8 cellular contexts compared by ENCODE assay signal in genomic region chr1:161605762-161606540, GRCh38. TPM values are rescaled to one million over a fixed set of nuclear protein-coding genes. Genes with fewer than 3 reads are reported as not detected.
DNase-seq lines count a peak whose midpoint lies in the region; ATAC-seq and TF ChIP-seq lines count a peak whose summit lies in the region.
"Not testable (repeated sequence)": the region's sequence is repeated elsewhere in the genome, so short reads cannot be mapped to it uniquely, and the experiment has no call there.

No MANE protein-coding gene starts in this region.

- H3K4me3 Mint-ChIP-seq in H9; natural killer cell treated with Interleukin-12 subunit alpha and Interleukin-12 subunit beta and Interleukin-15 and Interleukin-18, amount 100 ng/mL, for 72 hours: not testable (repeated sequence)

- H2BK15ac ChIP-seq in H9 (ENCODE audit: low read depth, low read length) = not testable (repeated sequence)

- H4K20me1 ChIP-seq in H9 (ENCODE audit: control insufficient read depth, insufficient read depth, insufficient read length); fibroblast of lung (ENCODE audit: control insufficient read depth, extremely low read depth, insufficient read depth, low read length): not testable (repeated sequence)

- not testable (repeated sequence) for H3T11ph ChIP-seq in H9 (ENCODE audit: low read length)

- not testable (repeated sequence) for H4K5ac ChIP-seq in H9 (ENCODE audit: insufficient read length, low read depth, low read length)

- H4K91ac ChIP-seq in H9 (ENCODE audit: insufficient read length, low read depth, low read length) = not testable (repeated sequence)

- not testable (repeated sequence) for H2BK5ac ChIP-seq in H9 (ENCODE audit: insufficient read length, low read length)

- H3K9ac ChIP-seq in H9 (ENCODE audit: extremely low read depth, insufficient read length, low read length); fibroblast of lung (ENCODE audit: insufficient read depth, low read length): not testable (repeated sequence)

- H3K27ac ChIP-seq in H9 (ENCODE audit: insufficient read length, low read depth, low read length); fibroblast of lung (ENCODE audit: insufficient read depth, low read length); stomach: not testable (repeated sequence)

- not testable (repeated sequence) for TF ChIP-seq POLR2A in stomach (IDR thresholded peaks at IDR 0.05)

- not testable (repeated sequence) for H3K18ac ChIP-seq in H9 (ENCODE audit: insufficient read length, low read depth, low read length)

- H3K79me2 ChIP-seq in H9 (ENCODE audit: insufficient read depth, low read length); fibroblast of lung (ENCODE audit: control insufficient read depth, insufficient read depth, low read length): not testable (repeated sequence)

- peaks cover 15% of the 10 kb centered on the region for H3K27me3 Mint-ChIP-seq in H9 (ENCODE audit: low read depth)
- not testable (repeated sequence) for H3K27me3 Mint-ChIP-seq in natural killer cell treated with Interleukin-12 subunit alpha and Interleukin-12 subunit beta and Interleukin-15 and Interleukin-18, amount 100 ng/mL, for 72 hours

- H2BK20ac ChIP-seq in H9 (ENCODE audit: low read depth, low read length, poor library complexity, severe bottlenecking) = not testable (repeated sequence)

- WGBS in H9 (ENCODE audit: extremely low coverage, insufficient read length, low lambda C conversion rate) = no CpG with 5 or more reads among the region's 78 CpGs
- WGBS in stomach, 5 donors = 15 to 27% (median 25%) methylated on average over 6 to 55 of the region's 78 CpGs

- not testable (repeated sequence) for H2AFZ ChIP-seq in H9 (ENCODE audit: low read length); fibroblast of lung (ENCODE audit: low read length)

- H3K79me1 ChIP-seq in H9 (ENCODE audit: insufficient read depth, low read depth, low read length, poor library complexity, severe bottlenecking) = not testable (repeated sequence)

- H3K4me1 ChIP-seq in H9 (ENCODE audit: insufficient read depth, low read length); fibroblast of lung (ENCODE audit: control insufficient read depth, extremely low read depth, insufficient read depth, low read length); stomach: not testable (repeated sequence)

- not testable (repeated sequence) for H3K4me1 Mint-ChIP-seq in H9; natural killer cell treated with Interleukin-12 subunit alpha and Interleukin-12 subunit beta and Interleukin-15 and Interleukin-18, amount 100 ng/mL, for 72 hours (ENCODE audit: low read depth in 2 of 2)

- H3K23ac ChIP-seq in H9 (ENCODE audit: insufficient read length, low read depth, low read length) = not testable (repeated sequence)

- H3K56ac ChIP-seq in H9 (ENCODE audit: insufficient read length, low read depth, low read length) = not testable (repeated sequence)

- H3K36me3 Mint-ChIP-seq in H9 (ENCODE audit: insufficient read depth in 1 of 3, low read depth in 3 of 3); natural killer cell treated with Interleukin-12 subunit alpha and Interleukin-12 subunit beta and Interleukin-15 and Interleukin-18, amount 100 ng/mL, for 72 hours: not testable (repeated sequence)

- not testable (repeated sequence) for H3K9me3 ChIP-seq in H9 (ENCODE audit: control insufficient read depth, low read depth, low read length); fibroblast of lung (ENCODE audit: control insufficient read depth, insufficient read depth, low read depth, low read length); stomach

- H2BK12ac ChIP-seq in H9 (ENCODE audit: insufficient read length, low read depth, low read length) = not testable (repeated sequence)

- DNase-seq in AG09319 (ENCODE audit: extremely low read depth, low read depth) (peak; percentile 3), H9 (peak; percentile 32), astrocyte of the spinal cord (ENCODE audit: low read depth, low spot score) (peak; percentile 49), fibroblast of lung (ENCODE audit: low read depth in 2 of 2) (peak; percentile 48 to 62), iPS-NIHi11 (ENCODE audit: low spot score) (peak; percentile 38), stomach (peak; percentile 51)
- DNase-seq in activated CD4-positive, alpha-beta T cell treated with anti-CD3 and anti-CD28 coated beads for 48 hours = peak; percentile 37
- not testable (repeated sequence) for DNase-seq in natural killer cell treated with Interleukin-12 subunit alpha and Interleukin-12 subunit beta and Interleukin-15 and Interleukin-18, amount 100 ng/mL, for 72 hours (ENCODE audit: low spot score)

- not testable (repeated sequence) for TF ChIP-seq CTCF in AG09319 (IDR thresholded peaks at IDR 0.05; ENCODE audit: low read depth, low read length); H9 (conservative IDR thresholded peaks at IDR 0.05); astrocyte of the spinal cord (IDR thresholded peaks at IDR 0.05; ENCODE audit: low read depth, low read length); fibroblast of lung (conservative IDR thresholded peaks at IDR 0.05 in 1 of 2, IDR thresholded peaks at IDR 0.05 in 1 of 2; ENCODE audit: low read depth in 1 of 2, low read length in 2 of 2); stomach (IDR thresholded peaks at IDR 0.05)

- H3K36me3 ChIP-seq in fibroblast of lung (ENCODE audit: control insufficient read depth, insufficient read depth, low read length); stomach: not testable (repeated sequence)

- H3K9me3 Mint-ChIP-seq in H9; natural killer cell treated with Interleukin-12 subunit alpha and Interleukin-12 subunit beta and Interleukin-15 and Interleukin-18, amount 100 ng/mL, for 72 hours: not testable (repeated sequence)

- H3K27me3 ChIP-seq in H9 (ENCODE audit: insufficient read depth, low read length); fibroblast of lung (ENCODE audit: control insufficient read depth, insufficient read depth, low read length): not testable (repeated sequence)
- peaks cover 0 to 25% (median 0%) of the 10 kb centered on the region in 3 donors for H3K27me3 ChIP-seq in stomach

- in situ Hi-C loops in astrocyte of the spinal cord (cut with HindIII; ENCODE audit: low sequenced_read_pairs) = not testable (repeated sequence)

- H4K8ac ChIP-seq in H9 (replicated peaks; ENCODE audit: insufficient read length, low read depth, low read length) = not testable (repeated sequence)

- H3K4me2 ChIP-seq in H9 (ENCODE audit: insufficient read depth, insufficient read length, low read length) = not testable (repeated sequence)
- peak overlapping the region; percentile 13 for H3K4me2 ChIP-seq in fibroblast of lung (ENCODE audit: extremely low read depth, insufficient read depth, low read length)

- ATAC-seq in natural killer cell treated with Interleukin-12 subunit alpha and Interleukin-12 subunit beta and Interleukin-15 and Interleukin-18, amount 100 ng/mL, for 72 hours = peak; percentile 53 to 74

- not testable (repeated sequence) for H3K27ac Mint-ChIP-seq in H9; natural killer cell treated with Interleukin-12 subunit alpha and Interleukin-12 subunit beta and Interleukin-15 and Interleukin-18, amount 100 ng/mL, for 72 hours

- not testable (repeated sequence) for H3K14ac ChIP-seq in H9 (ENCODE audit: insufficient read depth, low read length)

- H2AK5ac ChIP-seq in H9 (ENCODE audit: insufficient read length, low read length) = not testable (repeated sequence)

- H2BK120ac ChIP-seq in H9 (ENCODE audit: low read depth, low read length, poor library complexity, severe bottlenecking) = not testable (repeated sequence)

- intact Hi-C loops in stomach (cut with DNase I; ENCODE audit: low total_unique reads) = not testable (repeated sequence)

- H3K4me3 ChIP-seq in astrocyte of the spinal cord (ENCODE audit: low read depth, low read length) (peak overlapping the region; percentile 24), fibroblast of lung (replicated peaks in 1 of 4; ENCODE audit: control extremely low read depth in 1 of 4, insufficient read depth in 1 of 4, low read depth in 3 of 4, low read length in 4 of 4) (peak overlapping the region in 1 of 4 experiments; percentile 17), stomach (peak overlapping the region; percentile 17 to 28 (median 23))

- TF ChIP-seq EP300 in stomach (IDR thresholded peaks at IDR 0.05) = not testable (repeated sequence)

- not testable (repeated sequence) for H3K4ac ChIP-seq in H9 (ENCODE audit: low read depth, low read length)

- not testable (repeated sequence) for H3K23me2 ChIP-seq in H9 (ENCODE audit: insufficient read length, low read depth, low read length, poor library complexity, severe bottlenecking)

RNA-seq across cellular contexts. Expression of gene FCGR3B, which starts 25.0 kb away (rescaled TPM):
- not detected in 2 replicates for total RNA-seq in H9 (2021)
- total RNA-seq in fibroblast of lung = not detected in 2 replicates
- polyA plus RNA-seq in fibroblast of lung = not detected in 2 replicates
- polyA plus RNA-seq in fibroblast of lung (2012) = not detected in 2 replicates
- polyA minus RNA-seq in fibroblast of lung (ENCODE audit: low replicate concordance) = not detected in 2 replicates
- 1 to 10 TPM; 2.7 to 3.0 TPM for total RNA-seq in natural killer cell treated with Interleukin-12 subunit alpha and Interleukin-12 subunit beta and Interleukin-15 and Interleukin-18, amount 100 ng/mL, for 72 hours
- total RNA-seq in stomach = 1 to 10 TPM in 2 of 5 donors, not detected in 3; 1.1 to 1.8 TPM
- polyA plus RNA-seq in stomach = 1 to 10 TPM in 2 of 3 donors, under 1 TPM in 1; 0.50 to 2.4 (median 1.2) TPM

RNA-seq across cellular contexts. Expression of gene FCGR3A, which starts 56.3 kb away (rescaled TPM):
- total RNA-seq in H9 (2021) (not detected in 2 replicates), fibroblast of lung (not detected in 2 replicates), stomach (10 to 100 TPM in 2 of 5 donors, 1 to 10 TPM in 2, not detected in 1; 2.2 to 13.5 (median 9.8) TPM)
- polyA plus RNA-seq in fibroblast of lung (not detected in 2 replicates), stomach (10 to 100 TPM in 1 of 3 donors, 1 to 10 TPM in 2; 2.8 to 18.0 (median 5.8) TPM)
- not detected in 2 replicates for polyA plus RNA-seq in fibroblast of lung (2012)
- not detected in 2 replicates for polyA minus RNA-seq in fibroblast of lung (ENCODE audit: low replicate concordance)
- 100 to 1,000 TPM in 1 of 2 donors, 10 to 100 TPM in 1; 34.5 to 150 TPM for total RNA-seq in natural killer cell treated with Interleukin-12 subunit alpha and Interleukin-12 subunit beta and Interleukin-15 and Interleukin-18, amount 100 ng/mL, for 72 hours

RNA-seq across cellular contexts. Expression of gene FCGR2B, which starts 57.0 kb away (rescaled TPM):
- total RNA-seq in H9 (2021) (not detected in 2 replicates), fibroblast of lung (not detected in 2 replicates), stomach (10 to 100 TPM in 1 of 5 donors, 1 to 10 TPM in 3, under 1 TPM in 1; 0.58 to 16.9 (median 3.2) TPM)
- polyA plus RNA-seq in fibroblast of lung (not detected in 2 replicates), stomach (1 to 10 TPM; 2.0 to 2.2 (median 2.0) TPM)
- polyA plus RNA-seq in fibroblast of lung (2012) = not detected in 2 replicates
- polyA minus RNA-seq in fibroblast of lung (ENCODE audit: low replicate concordance) = 0.33 TPM in 1 of 2 replicates, not detected in the other
- total RNA-seq in natural killer cell treated with Interleukin-12 subunit alpha and Interleukin-12 subunit beta and Interleukin-15 and Interleukin-18, amount 100 ng/mL, for 72 hours = 1 to 10 TPM in 1 of 2 donors, under 1 TPM in 1; 0.83 to 7.1 TPM
